In genomic region chr11:113587318-113587739, GRCh38 we compare ENCODE assay signal across 11 cellular contexts.
DNase-seq lines count a peak whose midpoint lies in the region; ATAC-seq and TF ChIP-seq lines count a peak whose summit lies in the region.
"Had no signal": no experiment of that assay in that cellular context is flagged by ENCODE, and none has a peak within 500 bp of the region (broad histone marks: within the 10 kb centered on the region; RNA-seq: fewer than 3 reads in every experiment).

No MANE protein-coding gene starts in this region.

- in situ Hi-C loops in Panc1 (cut with HindIII; ENCODE audit: low pct_unique_long_range_greater_than_20kb, low sequenced_read_pairs): no loop called here

- H3K4me1 ChIP-seq in Panc1 (ENCODE audit: control insufficient read depth, insufficient read depth, low read length): no peaks in the 10 kb centered on the region
- no peaks in the 10 kb centered on the region for H3K4me1 ChIP-seq in tibial artery

- H3K27ac ChIP-seq in Panc1 (ENCODE audit: low read length): no peak overlapping the region
- no peak overlapping the region for H3K27ac ChIP-seq in tibial artery

- CTCF ChIA-PET in Panc1 (lab: Charles Lee): no interaction called here

- H3K36me3 ChIP-seq in Panc1 (ENCODE audit: control insufficient read depth, insufficient read depth, low read length): no peaks in the 10 kb centered on the region
- no peaks in the 10 kb centered on the region for H3K36me3 ChIP-seq in tibial artery

- intact Hi-C loops in activated CD4-positive, alpha-beta T cell treated with anti-CD3 and anti-CD28 coated beads, Interleukin-2, amount 10 ng/mL, durations not matched to agents 24 days and 14 days (cut with micrococcal nuclease): loop anchor here (1.0 to 2.0 kb wide), 2 partner anchors 25 to 185 kb away; partner anchors contain the start of gene ZW10
- intact Hi-C loops in Panc1 (cut with micrococcal nuclease; ENCODE audit: unreplicated experiment) (no loop called here), tibial artery (cut with DNase I; ENCODE audit: low total_unique reads) (no loop called here)

- H3K27me3 ChIP-seq in Panc1 (ENCODE audit: control insufficient read depth, insufficient read depth, low read length) (no peaks in the 10 kb centered on the region), tibial artery (no peaks in the 10 kb centered on the region)

- H3K27ac Mint-ChIP-seq in activated CD4-positive, alpha-beta T cell treated with anti-CD3 and anti-CD28 coated beads, Interleukin-2, amount 10 ng/mL, durations not matched to agents 24 days and 14 days: peak overlapping the region; percentile 85
- H3K27ac Mint-ChIP-seq: nephron had no signal

- peaks cover 2% of the 10 kb centered on the region for H3K27me3 Mint-ChIP-seq in activated CD4-positive, alpha-beta T cell treated with anti-CD3 and anti-CD28 coated beads, Interleukin-2, amount 10 ng/mL, durations not matched to agents 24 days and 14 days

- no peaks in the 10 kb centered on the region for H3K36me3 Mint-ChIP-seq in activated CD4-positive, alpha-beta T cell treated with anti-CD3 and anti-CD28 coated beads, Interleukin-2, amount 10 ng/mL, durations not matched to agents 24 days and 14 days (ENCODE audit: low read depth)

- DNase-seq in activated CD4-positive, alpha-beta T cell treated with anti-CD3 and anti-CD28 coated beads, Interleukin-2, amount 10 ng/mL, durations not matched to agents 24 days and 14 days: peak; percentile 79
- DNase-seq in activated CD4-positive, alpha-beta T cell treated with anti-CD3 and anti-CD28 coated beads for 1 hour: no peak
- DNase-seq in Panc1 (ENCODE audit: low read depth, low spot score): no peak
- DNase-seq in stimulated activated CD4-positive, alpha-beta T cell treated with anti-CD3 and anti-CD28 coated beads, Interleukin-2, amount 100 ng/mL, for 48 hours: peak; percentile 19 to 24
- DNase-seq in tibial artery: no peak
- no peak for DNase-seq in cerebellar cortex (ENCODE audit: low spot score)
- no peak for DNase-seq in AML-193 (lab: John Stamatoyannopoulos, UW)
- DNase-seq: NCI-H510A; stimulated activated naive CD4-positive, alpha-beta T cell treated with Interleukin-2 at 50 U/mL for 16 hours had no signal

- POLR2A ChIA-PET in Panc1 (lab: Charles Lee): no interaction called here

- peaks cover 7% of the 10 kb centered on the region for H3K9me3 Mint-ChIP-seq in activated CD4-positive, alpha-beta T cell treated with anti-CD3 and anti-CD28 coated beads, Interleukin-2, amount 10 ng/mL, durations not matched to agents 24 days and 14 days
- H3K9me3 Mint-ChIP-seq: nephron had no signal

- peak overlapping the region; percentile 40 for H3K4me3 Mint-ChIP-seq in activated CD4-positive, alpha-beta T cell treated with anti-CD3 and anti-CD28 coated beads, Interleukin-2, amount 10 ng/mL, durations not matched to agents 24 days and 14 days
- H3K4me3 Mint-ChIP-seq: nephron had no signal

- H3K4me1 Mint-ChIP-seq in activated CD4-positive, alpha-beta T cell treated with anti-CD3 and anti-CD28 coated beads, Interleukin-2, amount 10 ng/mL, durations not matched to agents 24 days and 14 days: peaks cover 19% of the 10 kb centered on the region
- H3K4me1 Mint-ChIP-seq: nephron had no signal

- ATAC-seq in HG02610 (IDR thresholded peaks at IDR 0.05; ENCODE audit: unreplicated experiment) (peak; percentile 96), Panc1 (peak; percentile 70)

- TF ChIP-seq CTCF in Panc1 (IDR thresholded peaks at IDR 0.05): 0 out of 2 replicates have a peak, but pooled peaks have one; percentile 9
- no peak for TF ChIP-seq CTCF in tibial artery (IDR thresholded peaks at IDR 0.05)

- H3K9me3 ChIP-seq in Panc1 (ENCODE audit: control insufficient read depth, insufficient read depth, low read depth, low read length) (no peaks in the 10 kb centered on the region), tibial artery (no peaks in the 10 kb centered on the region)

- H3K4me3 ChIP-seq in Panc1 (ENCODE audit: low read depth in 2 of 2, low read length in 2 of 2): no peak overlapping the region
- no peak overlapping the region for H3K4me3 ChIP-seq in tibial artery

- no TSS peak for BruUV-seq in Panc1 (replicated peaks; lab: Mats Ljungman, UMichigan)

Comparison
In these comparisons a context has a peak if more than half of its experiments do, and no peak if none do; other contexts are left out.
1. DNase-seq: peak in activated CD4-positive, alpha-beta T cell treated with anti-CD3 and anti-CD28 coated beads, Interleukin-2, amount 10 ng/mL, durations not matched to agents 24 days and 14 days (single experiment) and stimulated activated CD4-positive, alpha-beta T cell treated with anti-CD3 and anti-CD28 coated beads, Interleukin-2, amount 100 ng/mL, for 48 hours (2 of 2); none in activated CD4-positive, alpha-beta T cell treated with anti-CD3 and anti-CD28 coated beads for 1 hour (single experiment), Panc1 (single experiment), tibial artery (0 of 2), cerebellar cortex (single experiment) and AML-193 (0 of 2).